In genomic region chr14:32934891-32935633, GRCh38 we compare ENCODE assay signal across 8 cellular contexts. TPM values are rescaled to one million over a fixed set of nuclear protein-coding genes. Genes with fewer than 3 reads are reported as not detected.
A peak's percentile ranks its signal among the peaks of the same experiment; 100 is the strongest.
DNase-seq lines count a peak whose midpoint lies in the region; ATAC-seq and TF ChIP-seq lines count a peak whose summit lies in the region.

No MANE protein-coding gene starts in this region.

- in situ Hi-C loops in astrocyte of the cerebellum (cut with HindIII; ENCODE audit: low sequenced_read_pairs): no loop called here

- peaks cover 3% of the 10 kb centered on the region for H3K36me3 Mint-ChIP-seq in activated CD8-positive, alpha-beta memory T cell treated with anti-CD3 and anti-CD28 coated beads, Interleukin-2, amount 10 ng/mL, durations not matched to agents 7 days and 5 days
- H3K36me3 Mint-ChIP-seq in type B pancreatic cell: peaks cover 6% of the 10 kb centered on the region

- CTCF ChIA-PET in activated CD8-positive, alpha-beta memory T cell treated with anti-CD3 and anti-CD28 coated beads, Interleukin-2, amount 10 ng/mL, durations not matched to agents 7 days and 5 days (lab: Charles Lee): no interaction called here

- ATAC-seq in activated CD8-positive, alpha-beta memory T cell treated with anti-CD3 and anti-CD28 coated beads, Interleukin-2, amount 10 ng/mL, durations not matched to agents 7 days and 5 days: no peak
- ATAC-seq in right lobe of liver: no peak
- no peak for ATAC-seq in HG03108 (IDR thresholded peaks at IDR 0.05; ENCODE audit: unreplicated experiment)

- 5% methylated on average over 14 of the region's 39 CpGs for WGBS in right lobe of liver (ENCODE audit: insufficient coverage, low coverage, low lambda C conversion rate, missing lambda C conversion rate)

- peaks cover 7% of the 10 kb centered on the region for H3K4me1 Mint-ChIP-seq in activated CD8-positive, alpha-beta memory T cell treated with anti-CD3 and anti-CD28 coated beads, Interleukin-2, amount 10 ng/mL, durations not matched to agents 7 days and 5 days
- H3K4me1 Mint-ChIP-seq in type B pancreatic cell (ENCODE audit: unreplicated experiment): peaks cover 19% of the 10 kb centered on the region

- H3K27ac ChIP-seq in right lobe of liver: no peak overlapping the region

- TF ChIP-seq CTCF in astrocyte of the cerebellum (IDR thresholded peaks at IDR 0.05; ENCODE audit: low read depth, low read length, missing control alignments) (no peak), right lobe of liver (IDR thresholded peaks at IDR 0.05) (no peak), type B pancreatic cell (conservative IDR thresholded peaks at IDR 0.05) (no peak)

- no peaks in the 10 kb centered on the region for H3K36me3 ChIP-seq in right lobe of liver

- peak overlapping the region; percentile 53 for H3K4me3 ChIP-seq in astrocyte of the cerebellum (ENCODE audit: low read depth, low read length)
- H3K4me3 ChIP-seq in right lobe of liver: peak overlapping the region in 2 of 3 donors; percentile 20 to 21

- peaks cover 0 to 27% (median 3%) of the 10 kb centered on the region in 4 donors for H3K4me1 ChIP-seq in right lobe of liver

- no peak for DNase-seq in activated CD8-positive, alpha-beta memory T cell treated with anti-CD3 and anti-CD28 coated beads, Interleukin-2, amount 10 ng/mL, durations not matched to agents 7 days and 5 days
- DNase-seq in activated CD8-positive, alpha-beta memory T cell treated with anti-CD3 and anti-CD28 coated beads, Interleukin-2, amount 50 U/mL, for 4 hours: no peak
- DNase-seq in astrocyte of the cerebellum (ENCODE audit: low read depth): no peak
- DNase-seq in right lobe of liver: peak in 1 of 3 donors; percentile 19
- no peak for DNase-seq in type B pancreatic cell (ENCODE audit: extremely low spot score, unreplicated experiment)
- no peak for DNase-seq in OCI-M1 (lab: John Stamatoyannopoulos, UW)
- DNase-seq in MV-4-11 (lab: John Stamatoyannopoulos, UW): no peak

- TF ChIP-seq POLR2A in right lobe of liver (IDR thresholded peaks at IDR 0.05): no peak

- H3K27me3 Mint-ChIP-seq in activated CD8-positive, alpha-beta memory T cell treated with anti-CD3 and anti-CD28 coated beads, Interleukin-2, amount 10 ng/mL, durations not matched to agents 7 days and 5 days: peaks cover 67% of the 10 kb centered on the region
- peaks cover 86% of the 10 kb centered on the region for H3K27me3 Mint-ChIP-seq in type B pancreatic cell

- intact Hi-C loops in right lobe of liver (cut with DNase I): no loop called here

- H3K9me3 ChIP-seq in right lobe of liver: no peaks in the 10 kb centered on the region

- no peak overlapping the region for H3K4me3 Mint-ChIP-seq in activated CD8-positive, alpha-beta memory T cell treated with anti-CD3 and anti-CD28 coated beads, Interleukin-2, amount 10 ng/mL, durations not matched to agents 7 days and 5 days
- peak overlapping the region; percentile 85 for H3K4me3 Mint-ChIP-seq in type B pancreatic cell

- H3K27ac Mint-ChIP-seq in activated CD8-positive, alpha-beta memory T cell treated with anti-CD3 and anti-CD28 coated beads, Interleukin-2, amount 10 ng/mL, durations not matched to agents 7 days and 5 days: peak overlapping the region; percentile 7
- H3K27ac Mint-ChIP-seq in type B pancreatic cell: peak overlapping the region; percentile 0

- H3K27me3 ChIP-seq in right lobe of liver: peaks cover 14 to 30% of the 10 kb centered on the region in 2 donors

- peaks cover 1% of the 10 kb centered on the region for H3K9me3 Mint-ChIP-seq in activated CD8-positive, alpha-beta memory T cell treated with anti-CD3 and anti-CD28 coated beads, Interleukin-2, amount 10 ng/mL, durations not matched to agents 7 days and 5 days (ENCODE audit: low read depth)
- H3K9me3 Mint-ChIP-seq in type B pancreatic cell: no peaks in the 10 kb centered on the region

RNA-seq across cellular contexts. Expression of gene NPAS3, which starts 3.6 kb away (rescaled TPM):
- not detected for total RNA-seq in activated CD8-positive, alpha-beta memory T cell treated with anti-CD3 and anti-CD28 coated beads, Interleukin-2, amount 10 ng/mL, durations not matched to agents 7 days and 5 days
- under 1 TPM in 4 of 6 experiments, not detected in 2; 0.11 to 0.83 (median 0.21) TPM for total RNA-seq in right lobe of liver
- 3.4 and 8.7 TPM in 2 replicates for total RNA-seq in type B pancreatic cell (ENCODE audit: low replicate concordance)
